21 cellular contexts compared by ENCODE assay signal in the genomic region with DNA sequence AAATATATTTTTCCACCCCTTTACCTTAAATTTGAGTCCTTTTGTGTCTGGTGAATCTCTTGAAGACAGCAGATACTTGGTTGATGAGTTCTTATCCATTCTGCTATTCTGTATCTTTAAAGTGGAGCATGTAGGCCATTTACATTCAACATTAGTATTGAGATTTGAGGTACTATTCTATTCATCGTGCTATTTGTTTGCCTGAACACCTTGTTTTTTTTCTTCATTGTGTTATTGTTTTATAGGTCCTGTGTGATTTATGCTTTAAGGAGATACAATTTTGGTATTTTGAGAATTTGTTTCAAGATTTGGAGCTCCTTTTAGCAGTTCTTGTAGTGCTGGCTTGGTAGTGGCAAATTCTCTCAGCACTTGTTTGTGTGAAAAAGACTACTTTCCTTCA. TPM values are rescaled to one million over a fixed set of nuclear protein-coding genes. Genes with fewer than 3 reads are reported as not detected.
DNase-seq lines count a peak whose midpoint lies in the region; ATAC-seq, FAIRE-seq and TF ChIP-seq lines count a peak whose summit lies in the region.
"Had no signal": no experiment of that assay in that cellular context is flagged by ENCODE, and none has a peak within 500 bp of the region (broad histone marks: within the 10 kb centered on the region; RNA-seq: fewer than 3 reads in every experiment).

No MANE protein-coding gene starts in this region.

- POLR2A ChIA-PET in CD4-positive, alpha-beta memory T cell (lab: Charles Lee; ENCODE audit: partially characterized antibody): no interaction called here

- peak overlapping the region; percentile 13 for H3K27ac Mint-ChIP-seq in activated naive CD4-positive, alpha-beta T cell treated with anti-CD3 and anti-CD28 coated beads, Interleukin-2, amount 10 ng/mL, durations not matched to agents 7 days and 5 days
- peak overlapping the region in 4 of 7 donors; percentile 22 to 81 (median 43) for H3K27ac Mint-ChIP-seq in CD4-positive, alpha-beta memory T cell
- H3K27ac Mint-ChIP-seq in astrocyte (ENCODE audit: unreplicated experiment): no peak overlapping the region
- peak overlapping the region; percentile 40 for H3K27ac Mint-ChIP-seq in stimulated activated effector memory CD8-positive, alpha-beta T cell treated with anti-CD3 and anti-CD28 coated beads, Interleukin-12 subunit alpha, Interleukin-12 subunit beta, amount 100 ng/mL, for 72 hours

- H3K4me1 ChIP-seq in CD4-positive, alpha-beta memory T cell (ENCODE audit: insufficient read depth, low read length): peaks cover 7% of the 10 kb centered on the region
- H3K4me1 ChIP-seq in astrocyte (ENCODE audit: insufficient read depth, low read length): no peaks in the 10 kb centered on the region
- H3K4me1 ChIP-seq: A549, BE2C, SJSA1 had no signal

- H4K20me1 ChIP-seq in astrocyte (ENCODE audit: insufficient read depth, low read length): peaks cover 84% of the 10 kb centered on the region

- CTCF ChIA-PET in activated naive CD4-positive, alpha-beta T cell treated with anti-CD3 and anti-CD28 coated beads, Interleukin-2, amount 10 ng/mL, durations not matched to agents 7 days and 5 days (lab: Charles Lee): interaction anchor here (0.6 to 0.8 kb wide), 2 partner anchors 16 to 22 kb away, joined by 3 to 4 read pairs; no protein-coding TSS in a partner anchor
- CTCF ChIA-PET in CD4-positive, alpha-beta memory T cell (lab: Charles Lee; ENCODE audit: partially characterized antibody): interaction anchor here (1.4 kb wide), 1 partner anchor 11 kb away, joined by 4 read pairs; no protein-coding TSS in a partner anchor

- DNase-seq in activated naive CD4-positive, alpha-beta T cell treated with anti-CD3 and anti-CD28 coated beads, Interleukin-2, amount 10 ng/mL, durations not matched to agents 7 days and 5 days: no peak
- DNase-seq in activated naive CD4-positive, alpha-beta T cell (lab: John Stamatoyannopoulos, UW): no peak
- DNase-seq in CD4-positive, alpha-beta memory T cell: no peak
- no peak for DNase-seq in astrocyte (ENCODE audit: low read depth)
- DNase-seq in stimulated activated effector memory CD8-positive, alpha-beta T cell treated with anti-CD3 and anti-CD28 coated beads, Interleukin-12 subunit alpha, Interleukin-12 subunit beta, amount 100 ng/mL, for 72 hours (ENCODE audit: low spot score in 2 of 2): no peak
- DNase-seq: BE2C, DND-41, IMR-90, MV-4-11, NCI-H1105 treated with DMSO at 0.1 percent for 48 hours, NCI-H2029 treated with DMSO at 0.1 percent for 48 hours, NCI-H2171, NCI-H345, NCI-H524 treated with DMSO at 0.1 percent for 48 hours, NCI-H82 had no signal

- intact Hi-C loops in CD4-positive, alpha-beta memory T cell (cut with micrococcal nuclease): no loop called here

- no peak overlapping the region for H3K4me3 Mint-ChIP-seq in activated naive CD4-positive, alpha-beta T cell treated with anti-CD3 and anti-CD28 coated beads, Interleukin-2, amount 10 ng/mL, durations not matched to agents 7 days and 5 days
- H3K4me3 Mint-ChIP-seq in CD4-positive, alpha-beta memory T cell: no peak overlapping the region
- H3K4me3 Mint-ChIP-seq in astrocyte (ENCODE audit: unreplicated experiment): no peak overlapping the region
- H3K4me3 Mint-ChIP-seq in stimulated activated effector memory CD8-positive, alpha-beta T cell treated with anti-CD3 and anti-CD28 coated beads, Interleukin-12 subunit alpha, Interleukin-12 subunit beta, amount 100 ng/mL, for 72 hours: no peak overlapping the region

- no peaks in the 10 kb centered on the region for H3K9me3 ChIP-seq in CD4-positive, alpha-beta memory T cell (ENCODE audit: control insufficient read depth in 1 of 2, low read length in 2 of 2)
- H3K9me3 ChIP-seq in astrocyte (ENCODE audit: insufficient read depth, low read depth, low read length): no peaks in the 10 kb centered on the region
- H3K9me3 ChIP-seq: A549, BE2C, SJSA1 had no signal

- no peak overlapping the region for H3K9ac ChIP-seq in astrocyte (ENCODE audit: low read length)

- FAIRE-seq in astrocyte (lab: Jason Lieb, UNC): peak; percentile 39
- FAIRE-seq: A549, GM12892 had no signal

- H3K27me3 Mint-ChIP-seq in activated naive CD4-positive, alpha-beta T cell treated with anti-CD3 and anti-CD28 coated beads, Interleukin-2, amount 10 ng/mL, durations not matched to agents 7 days and 5 days: no peaks in the 10 kb centered on the region
- H3K27me3 Mint-ChIP-seq in CD4-positive, alpha-beta memory T cell: no peaks in the 10 kb centered on the region
- H3K27me3 Mint-ChIP-seq in astrocyte (ENCODE audit: low read depth, unreplicated experiment): no peaks in the 10 kb centered on the region

- H3K79me2 ChIP-seq in astrocyte (ENCODE audit: insufficient read depth, low read length): peaks cover 99% of the 10 kb centered on the region

- H3K36me3 ChIP-seq in CD4-positive, alpha-beta memory T cell (ENCODE audit: insufficient read depth, low read length): peaks cover 44% of the 10 kb centered on the region
- peaks cover 51% of the 10 kb centered on the region for H3K36me3 ChIP-seq in astrocyte (ENCODE audit: insufficient read depth, low read length)

- H2AFZ ChIP-seq in astrocyte (ENCODE audit: low read depth, low read length): no peak overlapping the region

- H3K27me3 ChIP-seq in CD4-positive, alpha-beta memory T cell (ENCODE audit: insufficient read depth, low read length): no peaks in the 10 kb centered on the region
- no peaks in the 10 kb centered on the region for H3K27me3 ChIP-seq in astrocyte (ENCODE audit: insufficient read depth, low read length)
- H3K27me3 ChIP-seq: BE2C, SJSA1 had no signal

- no peak for TF ChIP-seq CTCF in astrocyte (IDR thresholded peaks at IDR 0.05; ENCODE audit: insufficient read depth, low read depth, low read length)

- H3K4me2 ChIP-seq in astrocyte (ENCODE audit: low read length): no peak overlapping the region
- H3K4me2 ChIP-seq: A549 had no signal

- H3K27ac ChIP-seq in CD4-positive, alpha-beta memory T cell (ENCODE audit: low read depth, low read length): no peak overlapping the region
- no peak overlapping the region for H3K27ac ChIP-seq in astrocyte (ENCODE audit: low read depth, low read length)
- H3K27ac ChIP-seq: A549, SJSA1 had no signal

- no peak overlapping the region for H3K4me3 ChIP-seq in CD4-positive, alpha-beta memory T cell (ENCODE audit: low read length in 2 of 2)
- H3K4me3 ChIP-seq in astrocyte (ENCODE audit: insufficient read depth, low read depth, low read length): no peak overlapping the region
- H3K4me3 ChIP-seq: A549, SJSA1 had no signal

- ATAC-seq in stimulated activated effector memory CD8-positive, alpha-beta T cell treated with anti-CD3 and anti-CD28 coated beads, Interleukin-12 subunit alpha, Interleukin-12 subunit beta, amount 100 ng/mL, for 72 hours: no peak
- no peak for ATAC-seq in GM19452 (IDR thresholded peaks at IDR 0.05; ENCODE audit: unreplicated experiment)
- no peak for ATAC-seq in SK-N-SH treated with all-trans-retinoic acid at 6 μM for 48 hours
- ATAC-seq: A549, Right ventricle myocardium inferior had no signal

- peaks cover 30% of the 10 kb centered on the region for H3K4me1 Mint-ChIP-seq in activated naive CD4-positive, alpha-beta T cell treated with anti-CD3 and anti-CD28 coated beads, Interleukin-2, amount 10 ng/mL, durations not matched to agents 7 days and 5 days
- H3K4me1 Mint-ChIP-seq in CD4-positive, alpha-beta memory T cell: peaks cover 21 to 53% (median 32%) of the 10 kb centered on the region in 4 donors
- peaks cover 7% of the 10 kb centered on the region for H3K4me1 Mint-ChIP-seq in astrocyte (ENCODE audit: low read depth, unreplicated experiment)
- H3K4me1 Mint-ChIP-seq in stimulated activated effector memory CD8-positive, alpha-beta T cell treated with anti-CD3 and anti-CD28 coated beads, Interleukin-12 subunit alpha, Interleukin-12 subunit beta, amount 100 ng/mL, for 72 hours: peaks cover 39% of the 10 kb centered on the region

- peaks cover 67% of the 10 kb centered on the region for H3K36me3 Mint-ChIP-seq in activated naive CD4-positive, alpha-beta T cell treated with anti-CD3 and anti-CD28 coated beads, Interleukin-2, amount 10 ng/mL, durations not matched to agents 7 days and 5 days
- peaks cover 75 to 79% of the 10 kb centered on the region in 2 donors for H3K36me3 Mint-ChIP-seq in CD4-positive, alpha-beta memory T cell
- peaks cover 35% of the 10 kb centered on the region for H3K36me3 Mint-ChIP-seq in astrocyte (ENCODE audit: low read depth, unreplicated experiment)
- peaks cover 100% of the 10 kb centered on the region for H3K36me3 Mint-ChIP-seq in stimulated activated effector memory CD8-positive, alpha-beta T cell treated with anti-CD3 and anti-CD28 coated beads, Interleukin-12 subunit alpha, Interleukin-12 subunit beta, amount 100 ng/mL, for 72 hours

- peaks cover 4% of the 10 kb centered on the region for H3K9me3 Mint-ChIP-seq in activated naive CD4-positive, alpha-beta T cell treated with anti-CD3 and anti-CD28 coated beads, Interleukin-2, amount 10 ng/mL, durations not matched to agents 7 days and 5 days
- H3K9me3 Mint-ChIP-seq in CD4-positive, alpha-beta memory T cell: peaks cover 2 to 23% (median 14%) of the 10 kb centered on the region in 8 donors
- no peaks in the 10 kb centered on the region for H3K9me3 Mint-ChIP-seq in astrocyte (ENCODE audit: unreplicated experiment)
- no peaks in the 10 kb centered on the region for H3K9me3 Mint-ChIP-seq in stimulated activated effector memory CD8-positive, alpha-beta T cell treated with anti-CD3 and anti-CD28 coated beads, Interleukin-12 subunit alpha, Interleukin-12 subunit beta, amount 100 ng/mL, for 72 hours

TF ChIP-seq in SK-N-SH treated with all-trans-retinoic acid at 6 μM for 48 hours, 23 proteins besides CTCF, POLR2A, EP300 and RAD21 (continues in another document):
- no peak for TF ChIP-seq BACH2 (CRISPR knock-in tag; IDR thresholded peaks at IDR 0.05; ENCODE audit: borderline replicate concordance)
- no peak for TF ChIP-seq CSDC2 (CRISPR knock-in tag; IDR thresholded peaks at IDR 0.05)
- TF ChIP-seq TCF4 (CRISPR knock-in tag; IDR thresholded peaks at IDR 0.05; ENCODE audit: borderline replicate concordance): no peak

RNA-seq across cellular contexts. Expression of a gene that starts 29.9 kb away (rescaled TPM):
- 100 to 1,000 TPM; 137 to 140 TPM for total RNA-seq in CD4-positive, alpha-beta memory T cell
- 100 to 1,000 TPM; 193 to 248 TPM for polyA plus RNA-seq in CD4-positive, alpha-beta memory T cell
- 267 and 280 TPM in 2 replicates for total RNA-seq in astrocyte
